In genomic region chr22:17281026-17281809, GRCh38 we compare ENCODE assay signal across 11 cellular contexts.
DNase-seq lines count a peak whose midpoint lies in the region; ATAC-seq lines count a peak whose summit lies in the region.
"Had no signal": no experiment of that assay in that cellular context is flagged by ENCODE, and none has a peak within 500 bp of the region (broad histone marks: within the 10 kb centered on the region; RNA-seq: fewer than 3 reads in every experiment).

No MANE protein-coding gene starts in this region.

- peaks cover 4% of the 10 kb centered on the region for H3K27me3 Mint-ChIP-seq in activated naive CD8-positive, alpha-beta T cell treated with anti-CD3 and anti-CD28 coated beads, Interleukin-2, amount 10 ng/mL, durations not matched to agents 7 days and 5 days

- H3K36me3 Mint-ChIP-seq in activated naive CD8-positive, alpha-beta T cell treated with anti-CD3 and anti-CD28 coated beads, Interleukin-2, amount 10 ng/mL, durations not matched to agents 7 days and 5 days = peaks cover 1% of the 10 kb centered on the region

- ATAC-seq in activated naive CD8-positive, alpha-beta T cell treated with anti-CD3 and anti-CD28 coated beads, Interleukin-2, amount 10 ng/mL, durations not matched to agents 7 days and 5 days (ENCODE audit: low read depth) = peak; percentile 75
- ATAC-seq: right lobe of liver, upper lobe of right lung had no signal

- POLR2A ChIA-PET in activated naive CD8-positive, alpha-beta T cell treated with anti-CD3 and anti-CD28 coated beads, Interleukin-2, amount 10 ng/mL, durations not matched to agents 7 days and 5 days (lab: Charles Lee) = interaction anchor here (1.0 to 2.2 kb wide), 3 partner anchors 15 to 63 kb away, joined by 5 to 9 read pairs (median 7); partner anchors contain the start of gene ADA2

- peak; percentile 38 for DNase-seq in stimulated activated CD4-positive, alpha-beta T cell treated with anti-CD3 and anti-CD28 coated beads, Interleukin-15, amount 100 ng/mL, for 24 hours
- DNase-seq in stimulated activated CD4-positive, alpha-beta T cell treated with anti-CD3 and anti-CD28 coated beads, Interleukin-12 subunit alpha, Interleukin-12 subunit beta, amount 100 ng/mL, for 4 hours = no peak
- peak; percentile 15 for DNase-seq in NCI-H345 treated with DMSO at 0.1 percent for 48 hours (lab: John Stamatoyannopoulos, UW; ENCODE audit: unreplicated experiment)
- no peak for DNase-seq in activated naive CD8-positive, alpha-beta T cell treated with anti-CD3 and anti-CD28 coated beads, Interleukin-2, amount 10 ng/mL, durations not matched to agents 7 days and 5 days
- peak; percentile 37 for DNase-seq in ureter (ENCODE audit: low spot score)
- no peak for DNase-seq in DMS 273 (lab: John Stamatoyannopoulos, UW; ENCODE audit: unreplicated experiment)
- no peak for DNase-seq in dedifferentiated amniotic fluid mesenchymal stem cell (ENCODE audit: extremely low spot score)
- DNase-seq in H4 (ENCODE audit: low spot score) = no peak
- DNase-seq: esophagus squamous epithelium, upper lobe of right lung had no signal

- H3K4me1 Mint-ChIP-seq in activated naive CD8-positive, alpha-beta T cell treated with anti-CD3 and anti-CD28 coated beads, Interleukin-2, amount 10 ng/mL, durations not matched to agents 7 days and 5 days = peaks cover 22% of the 10 kb centered on the region

- H3K4me3 Mint-ChIP-seq in activated naive CD8-positive, alpha-beta T cell treated with anti-CD3 and anti-CD28 coated beads, Interleukin-2, amount 10 ng/mL, durations not matched to agents 7 days and 5 days = peak overlapping the region; percentile 73

- H3K27ac Mint-ChIP-seq in activated naive CD8-positive, alpha-beta T cell treated with anti-CD3 and anti-CD28 coated beads, Interleukin-2, amount 10 ng/mL, durations not matched to agents 7 days and 5 days = peak overlapping the region; percentile 90

- no peaks in the 10 kb centered on the region for H3K9me3 Mint-ChIP-seq in activated naive CD8-positive, alpha-beta T cell treated with anti-CD3 and anti-CD28 coated beads, Interleukin-2, amount 10 ng/mL, durations not matched to agents 7 days and 5 days

Comparison
In these comparisons a context has a peak if more than half of its experiments do, and no peak if none do; other contexts are left out.
1. DNase-seq: peak in stimulated activated CD4-positive, alpha-beta T cell treated with anti-CD3 and anti-CD28 coated beads, Interleukin-15, amount 100 ng/mL, for 24 hours (single experiment), NCI-H345 treated with DMSO at 0.1 percent for 48 hours (single experiment) and ureter (single experiment); none in stimulated activated CD4-positive, alpha-beta T cell treated with anti-CD3 and anti-CD28 coated beads, Interleukin-12 subunit alpha, Interleukin-12 subunit beta, amount 100 ng/mL, for 4 hours (single experiment), activated naive CD8-positive, alpha-beta T cell treated with anti-CD3 and anti-CD28 coated beads, Interleukin-2, amount 10 ng/mL, durations not matched to agents 7 days and 5 days (single experiment), DMS 273 (single experiment), dedifferentiated amniotic fluid mesenchymal stem cell (single experiment) and H4 (single experiment).